Comparison of ENCODE assay signal across 9 cellular contexts in genomic region chr4:183657564-183657963, GRCh38. TPM values are rescaled to one million over a fixed set of nuclear protein-coding genes. Genes with fewer than 3 reads are reported as not detected.
DNase-seq lines count a peak whose midpoint lies in the region; ATAC-seq and TF ChIP-seq lines count a peak whose summit lies in the region.
"Had no signal": no experiment of that assay in that cellular context is flagged by ENCODE, and none has a peak within 500 bp of the region (broad histone marks: within the 10 kb centered on the region; RNA-seq: fewer than 3 reads in every experiment).

No MANE protein-coding gene starts in this region.

- peaks cover 19% of the 10 kb centered on the region for H3K4me1 Mint-ChIP-seq in WTC11

- 67 to 80% (median 72%) methylated on average over 3 of the region's 3 CpGs for WGBS in heart left ventricle, 4 donors

- H3K36me3 ChIP-seq in heart left ventricle (peaks cover 0 to 34% (median 14%) of the 10 kb centered on the region in 9 donors), iPS-18a (ENCODE audit: control insufficient read depth, low read depth, low read length) (no peaks in the 10 kb centered on the region), tibial artery (peaks cover 13 to 22% (median 14%) of the 10 kb centered on the region in 3 donors)

- no peaks in the 10 kb centered on the region for H3K9me3 Mint-ChIP-seq in WTC11

- ATAC-seq in heart left ventricle (no peak), Right ventricle myocardium inferior (no peak), WTC11 (no peak), HG02763 (IDR thresholded peaks at IDR 0.05; ENCODE audit: unreplicated experiment) (no peak)

- intact Hi-C loops in heart left ventricle (cut with DNase I) = loop anchor here (2.0 to 10.0 kb wide), 5 partner anchors 150 to 185 kb away; partner anchors contain the start of gene ING2 (in 5 of the 10)
- intact Hi-C loops in Right ventricle myocardium inferior (cut with DNase I) = no loop called here
- intact Hi-C loops in tibial artery (cut with DNase I; ENCODE audit: low total_unique reads) = loop anchor here (10.0 kb wide), 2 partner anchors 183 to 213 kb away; partner anchors contain the start of gene CDKN2AIP

- no peak for TF ChIP-seq POLR2A in heart left ventricle (IDR thresholded peaks at IDR 0.05)

- no peak overlapping the region for H3K27ac Mint-ChIP-seq in WTC11

- POLR2A ChIA-PET in WTC11 (lab: Charles Lee) = no interaction called here

- peak overlapping the region; percentile 87 for H3K9ac ChIP-seq in iPS-18a (ENCODE audit: low read length)

- H3K27me3 ChIP-seq in heart left ventricle (no peaks in the 10 kb centered on the region), iPS-18a (ENCODE audit: control insufficient read depth, insufficient read depth, low read length) (no peaks in the 10 kb centered on the region), tibial artery (no peaks in the 10 kb centered on the region)

- H3K36me3 Mint-ChIP-seq in WTC11 = peaks cover 16% of the 10 kb centered on the region

- no peaks in the 10 kb centered on the region for H3K27me3 Mint-ChIP-seq in WTC11 (ENCODE audit: low read depth)

- DNase-seq in heart left ventricle = no peak
- no peak for DNase-seq in Right ventricle myocardium inferior (ENCODE audit: missing footprints)
- DNase-seq in WTC11 (ENCODE audit: low spot score) = no peak
- DNase-seq in tibial artery = no peak
- DNase-seq in DMS53 treated with DMSO at 0.1 percent for 48 hours (lab: John Stamatoyannopoulos, UW; ENCODE audit: unreplicated experiment) = no peak
- no peak for DNase-seq in cerebellum (ENCODE audit: low spot score)
- DNase-seq: DMS 273 treated with DMSO at 0.1 percent for 48 hours had no signal

- H3K4me3 ChIP-seq in heart left ventricle (peak overlapping the region in 8 of 12 donors; percentile 61 to 95 (median 85)), iPS-18a (ENCODE audit: low read length) (peak overlapping the region; percentile 96), tibial artery (peak overlapping the region; percentile 70 to 82)

- TF ChIP-seq CTCF in heart left ventricle (IDR thresholded peaks at IDR 0.05) (no peak), WTC11 (IDR thresholded peaks at IDR 0.05) (no peak), tibial artery (IDR thresholded peaks at IDR 0.05) (no peak)

- H3K27ac ChIP-seq in heart left ventricle (no peak overlapping the region), iPS-18a (ENCODE audit: low read length) (no peak overlapping the region), tibial artery (peak overlapping the region in 1 of 2 donors; percentile 90)

- no peaks in the 10 kb centered on the region for H3K9me3 ChIP-seq in heart left ventricle
- H3K9me3 ChIP-seq in iPS-18a (ENCODE audit: control insufficient read depth, low read depth, low read length) = no peaks in the 10 kb centered on the region
- no peaks in the 10 kb centered on the region for H3K9me3 ChIP-seq in tibial artery

- H3K4me3 Mint-ChIP-seq in WTC11 = peak overlapping the region; percentile 86

- H3K4me1 ChIP-seq in heart left ventricle (peaks cover 3 to 34% (median 21%) of the 10 kb centered on the region in 12 donors), iPS-18a (ENCODE audit: control insufficient read depth, low read depth, low read length) (peaks cover 14% of the 10 kb centered on the region), tibial artery (peaks cover 0 to 36% (median 21%) of the 10 kb centered on the region in 4 donors)

- CTCF ChIA-PET in WTC11 (lab: Charles Lee) = no interaction called here

TF ChIP-seq in WTC11, 78 proteins besides CTCF, POLR2A, EP300 and RAD21:
- no peak for TF ChIP-seq ATF2 (CRISPR knock-in tag; IDR thresholded peaks at IDR 0.05; ENCODE audit: borderline replicate concordance, low read depth)
- no peak for TF ChIP-seq GRHL2 (CRISPR knock-in tag; IDR thresholded peaks at IDR 0.05; ENCODE audit: insufficient replicate concordance, severe bottlenecking)
- no peak for TF ChIP-seq E2F4 (CRISPR knock-in tag; IDR thresholded peaks at IDR 0.05; ENCODE audit: borderline replicate concordance, low read depth)
- TF ChIP-seq PRRX2 (CRISPR knock-in tag; IDR thresholded peaks at IDR 0.05) = no peak
- no peak for TF ChIP-seq ATF1 (CRISPR knock-in tag; IDR thresholded peaks at IDR 0.05)
- no peak for TF ChIP-seq ZBTB43 (CRISPR knock-in tag; IDR thresholded peaks at IDR 0.05)

RNA-seq across cellular contexts. Expression of gene RWDD4, which starts 1.4 kb away (rescaled TPM):
- total RNA-seq in heart left ventricle = 10 to 100 TPM; 13.2 to 20.4 (median 15.8) TPM
- polyA plus RNA-seq in heart left ventricle = 10 to 100 TPM in 1 of 2 donors, 1 to 10 TPM in 1; 8.2 to 17.8 TPM
- 15.5 TPM for total RNA-seq in Right ventricle myocardium inferior
- 15.6 to 17.8 TPM (median 16.4 TPM) in 3 replicates for total RNA-seq in WTC11 (2021)
- 18.1 TPM for total RNA-seq in cerebellum

RNA-seq across cellular contexts. Expression of gene TRAPPC11, which starts 1.5 kb away (rescaled TPM):
- total RNA-seq in heart left ventricle (10 to 100 TPM; 16.3 to 28.5 (median 22.0) TPM), Right ventricle myocardium inferior (17.8 TPM), WTC11 (2021) (30.0 to 35.9 TPM (median 33.6 TPM) in 3 replicates), cerebellum (77.6 TPM)
- polyA plus RNA-seq in heart left ventricle = 10 to 100 TPM; 10.4 to 11.7 TPM
